In the genomic region with DNA sequence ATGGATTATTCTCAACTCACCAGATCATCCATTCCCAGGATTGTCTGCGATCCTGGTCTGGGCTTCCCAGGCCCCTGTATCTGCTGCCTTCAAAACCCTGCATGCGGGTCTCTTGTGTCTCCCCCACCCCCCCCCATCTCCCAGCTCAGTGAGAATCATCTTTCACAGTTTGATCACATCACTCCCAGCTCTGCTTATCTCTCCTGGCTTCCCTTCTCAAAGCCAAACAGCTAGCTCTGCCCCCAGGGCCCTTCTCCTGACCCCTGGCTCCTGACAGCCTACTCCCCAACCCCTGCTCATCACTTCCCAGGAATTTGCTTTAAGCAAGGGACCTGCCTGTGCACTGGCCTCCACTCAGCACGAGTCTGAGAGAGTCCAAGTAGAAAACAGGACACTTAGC, we compare ENCODE assay signal across 32 cellular contexts.
DNase-seq lines count a peak whose midpoint lies in the region; TF ChIP-seq lines count a peak whose summit lies in the region.
"Had no signal": no experiment of that assay in that cellular context is flagged by ENCODE, and none has a peak within 500 bp of the region (broad histone marks: within the 10 kb centered on the region; RNA-seq: fewer than 3 reads in every experiment).

No MANE protein-coding gene starts in this region.

- H3K9me3 Mint-ChIP-seq in HFFc6, result peaks cover 7% of the 10 kb centered on the region
- no peaks in the 10 kb centered on the region for H3K9me3 Mint-ChIP-seq in type B pancreatic cell
- peaks cover 0 to 3% (median 0%) of the 10 kb centered on the region in 8 donors for H3K9me3 Mint-ChIP-seq in CD4-positive, alpha-beta memory T cell
- H3K9me3 Mint-ChIP-seq: activated naive CD8-positive, alpha-beta T cell treated with anti-CD3 and anti-CD28 coated beads for 36 hours had no signal

- CTCF ChIA-PET in CD4-positive, alpha-beta memory T cell (lab: Charles Lee; ENCODE audit: partially characterized antibody), result no interaction called here

- H3K36me3 ChIP-seq in ascending aorta (no peaks in the 10 kb centered on the region), mesodermal cell (ENCODE audit: control insufficient read depth, insufficient read depth, low read length) (peaks cover 5% of the 10 kb centered on the region)
- H3K36me3 ChIP-seq in CD4-positive, alpha-beta memory T cell (ENCODE audit: insufficient read depth, low read length), result no peaks in the 10 kb centered on the region
- H3K36me3 ChIP-seq: left ventricle myocardium inferior, sigmoid colon, SJCRH30, stomach, thyroid gland had no signal

- DNase-seq in HFFc6 (no peak), ascending aorta (ENCODE audit: low spot score in 2 of 2) (no peak), type B pancreatic cell (ENCODE audit: extremely low spot score, unreplicated experiment) (no peak), cerebellum (ENCODE audit: low spot score) (no peak)
- no peak for DNase-seq in CD4-positive, alpha-beta memory T cell
- no peak for DNase-seq in activated CD4-positive, alpha-beta T cell treated with anti-CD3 and anti-CD28 coated beads for 1 hour
- DNase-seq: activated B cell treated with CpG ODN at 0.5 μM for 24 hours; activated CD4-positive, alpha-beta T cell treated with anti-CD3 and anti-CD28 coated beads, Interleukin-2, amount 50 U/mL, for 1 hour; activated gamma-delta T cell; activated naive CD8-positive, alpha-beta T cell treated with anti-CD3 and anti-CD28 coated beads for 36 hours; activated T-cell treated with anti-CD3 and anti-CD28 coated beads, Interleukin-2, amount 50 U/mL, for 1 hour; anterior cingulate cortex; C1 segment of cervical spinal cord; COR-L47; cortex of kidney; effector memory CD8-positive, alpha-beta T cell; GF-D8; GM23248; left ventricle myocardium inferior; naive B cell; NCI-H1417; NCI-H2081; occipital lobe; sigmoid colon; SJCRH30; stimulated activated CD4-positive, alpha-beta T cell treated with anti-CD3 and anti-CD28 coated beads, Interleukin-12 subunit alpha, Interleukin-12 subunit beta, amount 100 ng/mL, for 4 hours; stimulated activated CD4-positive, alpha-beta T cell treated with anti-CD3 and anti-CD28 coated beads, Interleukin-2, amount 100 ng/mL, for 48 hours; stomach; T-helper 1 cell; thyroid gland had no signal

- WGBS in mesodermal cell (ENCODE audit: insufficient coverage in 2 of 2), 2 experiments, result 47 to 56% methylated on average over 2 to 3 of the region's 3 CpGs

- H3K4me1 ChIP-seq in ascending aorta (peaks cover 0 to 10% of the 10 kb centered on the region in 2 donors), mesodermal cell (ENCODE audit: control insufficient read depth, insufficient read depth, low read length, poor library complexity, severe bottlenecking) (peaks cover 52% of the 10 kb centered on the region)
- no peaks in the 10 kb centered on the region for H3K4me1 ChIP-seq in CD4-positive, alpha-beta memory T cell (ENCODE audit: insufficient read depth, low read length)
- H3K4me1 ChIP-seq: left ventricle myocardium inferior, SJCRH30 had no signal

- peaks cover 0 to 10% of the 10 kb centered on the region in 2 donors for H3K9me3 ChIP-seq in ascending aorta
- H3K9me3 ChIP-seq in mesodermal cell (ENCODE audit: control insufficient read depth, low read length), result peaks cover 12% of the 10 kb centered on the region
- H3K9me3 ChIP-seq in CD4-positive, alpha-beta memory T cell (ENCODE audit: control insufficient read depth in 1 of 2, low read length in 2 of 2), result no peaks in the 10 kb centered on the region
- H3K9me3 ChIP-seq: sigmoid colon, SJCRH30, thyroid gland had no signal

- H3K27ac Mint-ChIP-seq in HFFc6 (no peak overlapping the region), type B pancreatic cell (peak overlapping the region; percentile 51)
- H3K27ac Mint-ChIP-seq in CD4-positive, alpha-beta memory T cell, result no peak overlapping the region
- H3K27ac Mint-ChIP-seq: activated B cell treated with CpG ODN at 0.5 μM for 24 hours; activated naive CD8-positive, alpha-beta T cell treated with anti-CD3 and anti-CD28 coated beads for 36 hours; effector memory CD8-positive, alpha-beta T cell had no signal

- H3K4me3 Mint-ChIP-seq in HFFc6 (peak overlapping the region; percentile 6; the same call in 1 of the 2 replicates), type B pancreatic cell (peak overlapping the region; percentile 8)
- H3K4me3 Mint-ChIP-seq in CD4-positive, alpha-beta memory T cell, result no peak overlapping the region
- H3K4me3 Mint-ChIP-seq: activated B cell treated with CpG ODN at 0.5 μM for 24 hours; activated naive CD8-positive, alpha-beta T cell treated with anti-CD3 and anti-CD28 coated beads for 36 hours; effector memory CD8-positive, alpha-beta T cell; naive B cell had no signal

- H3K4me1 Mint-ChIP-seq in HFFc6 (ENCODE audit: low read depth), result peaks cover 36% of the 10 kb centered on the region
- H3K4me1 Mint-ChIP-seq in type B pancreatic cell (ENCODE audit: unreplicated experiment), result peaks cover 58% of the 10 kb centered on the region
- no peaks in the 10 kb centered on the region for H3K4me1 Mint-ChIP-seq in CD4-positive, alpha-beta memory T cell
- H3K4me1 Mint-ChIP-seq: activated B cell treated with CpG ODN at 0.5 μM for 24 hours; activated naive CD8-positive, alpha-beta T cell treated with anti-CD3 and anti-CD28 coated beads for 36 hours had no signal

- POLR2A ChIA-PET in CD4-positive, alpha-beta memory T cell (lab: Charles Lee; ENCODE audit: partially characterized antibody), result no interaction called here

- H3K27me3 Mint-ChIP-seq in HFFc6 (ENCODE audit: insufficient read depth) (no peaks in the 10 kb centered on the region; the same call in 1 of the 2 replicates), type B pancreatic cell (peaks cover 3% of the 10 kb centered on the region)
- peaks cover 5 to 12% of the 10 kb centered on the region in 2 donors for H3K27me3 Mint-ChIP-seq in CD4-positive, alpha-beta memory T cell
- H3K27me3 Mint-ChIP-seq: effector memory CD8-positive, alpha-beta T cell had no signal

- H3K4me3 ChIP-seq in ascending aorta (no peak overlapping the region), mesodermal cell (ENCODE audit: extremely low read depth, insufficient read depth, low read length, poor library complexity, severe bottlenecking) (no peak overlapping the region)
- no peak overlapping the region for H3K4me3 ChIP-seq in CD4-positive, alpha-beta memory T cell (ENCODE audit: low read length in 2 of 2)
- H3K4me3 ChIP-seq: GM23248, left ventricle myocardium inferior, sigmoid colon, SJCRH30, stomach, thyroid gland had no signal

- H3K36me3 Mint-ChIP-seq in HFFc6 (ENCODE audit: low read depth), result peaks cover 9% of the 10 kb centered on the region
- no peaks in the 10 kb centered on the region for H3K36me3 Mint-ChIP-seq in type B pancreatic cell
- no peaks in the 10 kb centered on the region for H3K36me3 Mint-ChIP-seq in CD4-positive, alpha-beta memory T cell
- H3K36me3 Mint-ChIP-seq: activated naive CD8-positive, alpha-beta T cell treated with anti-CD3 and anti-CD28 coated beads for 36 hours; naive B cell had no signal

- H3K27me3 ChIP-seq in ascending aorta, result no peaks in the 10 kb centered on the region
- H3K27me3 ChIP-seq in CD4-positive, alpha-beta memory T cell (ENCODE audit: insufficient read depth, low read length), result no peaks in the 10 kb centered on the region
- H3K27me3 ChIP-seq: sigmoid colon, SJCRH30, stomach, thyroid gland had no signal

- H3K27ac ChIP-seq in ascending aorta, result peak overlapping the region; percentile 7 to 44
- H3K27ac ChIP-seq in mesodermal cell (ENCODE audit: low read depth, low read length, severe bottlenecking), result peak overlapping the region; percentile 70
- H3K27ac ChIP-seq in CD4-positive, alpha-beta memory T cell (ENCODE audit: low read depth, low read length), result no peak overlapping the region
- H3K27ac ChIP-seq: GM23248, KMS-11, SJCRH30, stomach, thyroid gland had no signal

- intact Hi-C loops in ascending aorta (cut with DNase I), result loop anchor here (5.0 to 10.0 kb wide), 5 partner anchors 74 to 523 kb away; partner anchors contain the start of gene NARS2
- intact Hi-C loops in CD4-positive, alpha-beta memory T cell (cut with micrococcal nuclease), result no loop called here

- no peak for TF ChIP-seq CTCF in HFFc6 (IDR thresholded peaks at IDR 0.05)
- no peak for TF ChIP-seq CTCF in ascending aorta (IDR thresholded peaks at IDR 0.05)
- TF ChIP-seq CTCF in type B pancreatic cell (conservative IDR thresholded peaks at IDR 0.05), result no peak

Comparison
In these comparisons a context has a peak if more than half of its experiments do, and no peak if none do; other contexts are left out.
1. H3K4me3 Mint-ChIP-seq: peak in HFFc6 (single experiment) and type B pancreatic cell (single experiment); none in CD4-positive, alpha-beta memory T cell (0 of 8).